Comparison of ENCODE assay signal across 14 cellular contexts in genomic region chr7:77933394-77933793, GRCh38.
DNase-seq lines count a peak whose midpoint lies in the region; ATAC-seq and TF ChIP-seq lines count a peak whose summit lies in the region.
"Had no signal": no experiment of that assay in that cellular context is flagged by ENCODE, and none has a peak within 500 bp of the region (broad histone marks: within the 10 kb centered on the region; RNA-seq: fewer than 3 reads in every experiment).

No MANE protein-coding gene starts in this region.

- 53% methylated on average over 2 of the region's 3 CpGs for WGBS in mesenchymal stem cell

- no peak overlapping the region for H3K4me3 ChIP-seq in CD4-positive, alpha-beta memory T cell (ENCODE audit: low read length in 2 of 2)
- no peak overlapping the region for H3K4me3 ChIP-seq in mesenchymal stem cell (ENCODE audit: insufficient read depth in 1 of 2, low read depth in 1 of 2, low read length in 2 of 2)
- no peak overlapping the region for H3K4me3 ChIP-seq in H7 (ENCODE audit: insufficient read depth, low read depth, low read length)
- H3K4me3 ChIP-seq: SJCRH30 had no signal

- no peak overlapping the region for H2BK5ac ChIP-seq in mesenchymal stem cell (ENCODE audit: low read depth, low read length, poor library complexity, severe bottlenecking)

- H3K27ac ChIP-seq in CD4-positive, alpha-beta memory T cell (ENCODE audit: low read depth, low read length), result no peak overlapping the region
- no peak overlapping the region for H3K27ac ChIP-seq in mesenchymal stem cell (ENCODE audit: low read length, poor library complexity, severe bottlenecking)
- H3K27ac ChIP-seq: SJCRH30 had no signal

- H3K27ac Mint-ChIP-seq in CD4-positive, alpha-beta memory T cell, result peak overlapping the region in 4 of 7 donors; percentile 16 to 43 (median 38)
- peak overlapping the region in 1 of 2 donors; percentile 7 for H3K27ac Mint-ChIP-seq in effector memory CD8-positive, alpha-beta T cell
- H3K27ac Mint-ChIP-seq: activated naive CD8-positive, alpha-beta T cell treated with anti-CD3 and anti-CD28 coated beads, Interleukin-2, amount 10 ng/mL, durations not matched to agents 7 days and 5 days had no signal

- H3K27me3 Mint-ChIP-seq in CD4-positive, alpha-beta memory T cell, result no peaks in the 10 kb centered on the region
- no peaks in the 10 kb centered on the region for H3K27me3 Mint-ChIP-seq in effector memory CD8-positive, alpha-beta T cell
- H3K27me3 Mint-ChIP-seq: activated naive CD8-positive, alpha-beta T cell treated with anti-CD3 and anti-CD28 coated beads, Interleukin-2, amount 10 ng/mL, durations not matched to agents 7 days and 5 days had no signal

- H2AFZ ChIP-seq in mesenchymal stem cell (ENCODE audit: low read depth, low read length), result no peak overlapping the region

- H4K91ac ChIP-seq in mesenchymal stem cell (ENCODE audit: low read length), result no peak overlapping the region

- H2BK12ac ChIP-seq in mesenchymal stem cell (ENCODE audit: low read length in 2 of 2), result no peak overlapping the region

- POLR2A ChIA-PET in CD4-positive, alpha-beta memory T cell (lab: Charles Lee; ENCODE audit: partially characterized antibody), result interaction anchor here (1.1 kb wide), 1 partner anchor 101 kb away, joined by 4 read pairs; no protein-coding TSS in a partner anchor
- POLR2A ChIA-PET in HEK293T (lab: Yijun Ruan, JAX), result no interaction called here

- H2BK120ac ChIP-seq in mesenchymal stem cell (ENCODE audit: low read depth, low read length), result no peak overlapping the region

- H3K4me1 Mint-ChIP-seq in CD4-positive, alpha-beta memory T cell, result peaks cover 13 to 26% (median 20%) of the 10 kb centered on the region in 4 donors
- H3K4me1 Mint-ChIP-seq in effector memory CD8-positive, alpha-beta T cell (ENCODE audit: low read depth in 2 of 2), result peaks cover 0 to 7% of the 10 kb centered on the region in 2 donors

- intact Hi-C loops in CD4-positive, alpha-beta memory T cell (cut with micrococcal nuclease), result loop anchor here (10.0 kb wide), 1 partner anchor 139 kb away; the partner anchor contains the start of genes PHTF2 and TMEM60

- H3K9ac ChIP-seq in mesenchymal stem cell (ENCODE audit: low read length), result no peak overlapping the region

- no peak overlapping the region for H3K4me2 ChIP-seq in mesenchymal stem cell (ENCODE audit: low read length, poor library complexity, severe bottlenecking)

- CTCF ChIA-PET in CD4-positive, alpha-beta memory T cell (lab: Charles Lee; ENCODE audit: partially characterized antibody), result interaction anchor here (0.9 to 4.9 kb wide), 6 partner anchors 11 to 282 kb away, joined by 3 to 26 read pairs (median 5); partner anchors contain the start of genes PHTF2 and TMEM60
- CTCF ChIA-PET in HEK293T (lab: Yijun Ruan, JAX), result interaction anchor here (0.7 kb wide), 1 partner anchor 274 kb away, joined by 3 read pairs; no protein-coding TSS in a partner anchor

- H2AK5ac ChIP-seq in mesenchymal stem cell (ENCODE audit: low read length, severe bottlenecking), result no peak overlapping the region

- H3K4ac ChIP-seq in mesenchymal stem cell (ENCODE audit: low read depth in 1 of 2, low read length in 2 of 2), result no peak overlapping the region

- no peak overlapping the region for H3K14ac ChIP-seq in mesenchymal stem cell (ENCODE audit: low read length in 2 of 2)

- H3K4me3 Mint-ChIP-seq in CD4-positive, alpha-beta memory T cell, result no peak overlapping the region
- no peak overlapping the region for H3K4me3 Mint-ChIP-seq in effector memory CD8-positive, alpha-beta T cell
- H3K4me3 Mint-ChIP-seq: activated naive CD8-positive, alpha-beta T cell treated with anti-CD3 and anti-CD28 coated beads, Interleukin-2, amount 10 ng/mL, durations not matched to agents 7 days and 5 days had no signal

- H4K8ac ChIP-seq in mesenchymal stem cell (ENCODE audit: low read length), result no peak overlapping the region

- H3K79me1 ChIP-seq in mesenchymal stem cell (replicated peaks; ENCODE audit: low read length, poor library complexity, severe bottlenecking), result peaks cover 3% of the 10 kb centered on the region

- peaks cover 6% of the 10 kb centered on the region for H3K4me1 ChIP-seq in CD4-positive, alpha-beta memory T cell (ENCODE audit: insufficient read depth, low read length)
- H3K4me1 ChIP-seq in mesenchymal stem cell (ENCODE audit: control insufficient read depth, insufficient read depth, low read depth, low read length), result no peaks in the 10 kb centered on the region
- H3K4me1 ChIP-seq: SJCRH30 had no signal

- H3K36me3 Mint-ChIP-seq in CD4-positive, alpha-beta memory T cell, result peaks cover 18 to 19% of the 10 kb centered on the region in 2 donors
- H3K36me3 Mint-ChIP-seq in effector memory CD8-positive, alpha-beta T cell (ENCODE audit: insufficient read depth), result peaks cover 18% of the 10 kb centered on the region

- no peaks in the 10 kb centered on the region for H3K36me3 ChIP-seq in CD4-positive, alpha-beta memory T cell (ENCODE audit: insufficient read depth, low read length)
- H3K36me3 ChIP-seq in mesenchymal stem cell (ENCODE audit: control insufficient read depth in 1 of 2, insufficient read depth in 2 of 2, low read depth in 1 of 2, low read length in 2 of 2), result peaks cover 0 to 7% of the 10 kb centered on the region in 2 experiments
- H3K36me3 ChIP-seq in H7 (replicated peaks; ENCODE audit: control insufficient read depth, insufficient read depth, low read length), result no peaks in the 10 kb centered on the region

- no peak for DNase-seq in CD4-positive, alpha-beta memory T cell
- DNase-seq in HEK293T (ENCODE audit: extremely low spot score), result no peak
- DNase-seq in astrocyte of the hippocampus (ENCODE audit: low read depth, low spot score), result peak; percentile 29
- peak; percentile 70 for DNase-seq in mesenchymal stem cell
- DNase-seq in H7, result no peak
- no peak for DNase-seq in stimulated activated CD4-positive, alpha-beta T cell treated with anti-CD3 and anti-CD28 coated beads, Interleukin-4, amount 100 ng/mL, for 4 hours
- no peak for DNase-seq in effector memory CD8-positive, alpha-beta T cell
- DNase-seq: activated CD4-positive, alpha-beta T cell treated with anti-CD3 and anti-CD28 coated beads, Interleukin-2, amount 50 U/mL, for 48 hours; activated naive CD8-positive, alpha-beta T cell treated with anti-CD3 and anti-CD28 coated beads, Interleukin-2, amount 10 ng/mL, durations not matched to agents 7 days and 5 days; DMS79 treated with DMSO at 0.1 percent for 48 hours; nucleus accumbens; stimulated activated CD4-positive, alpha-beta T cell treated with anti-CD3 and anti-CD28 coated beads, Interleukin-2, amount 100 ng/mL, for 24 hours had no signal

- no peaks in the 10 kb centered on the region for H3K9me3 ChIP-seq in CD4-positive, alpha-beta memory T cell (ENCODE audit: control insufficient read depth in 1 of 2, low read length in 2 of 2)
- H3K9me3 ChIP-seq in mesenchymal stem cell (ENCODE audit: control insufficient read depth, low read length), result no peaks in the 10 kb centered on the region
- H3K9me3 ChIP-seq: SJCRH30 had no signal

- H2BK15ac ChIP-seq in mesenchymal stem cell (ENCODE audit: low read depth, poor library complexity, severe bottlenecking), result no peak overlapping the region

- no peak overlapping the region for H3K23ac ChIP-seq in mesenchymal stem cell (ENCODE audit: low read length in 2 of 2)

- no peaks in the 10 kb centered on the region for H3K27me3 ChIP-seq in CD4-positive, alpha-beta memory T cell (ENCODE audit: insufficient read depth, low read length)
- H3K27me3 ChIP-seq in mesenchymal stem cell (ENCODE audit: control insufficient read depth in 1 of 2, insufficient read depth in 1 of 2, low read length in 2 of 2), result no peaks in the 10 kb centered on the region
- H3K27me3 ChIP-seq in H7 (ENCODE audit: control insufficient read depth, insufficient read depth, low read length), result no peaks in the 10 kb centered on the region
- H3K27me3 ChIP-seq: SJCRH30 had no signal

- no peaks in the 10 kb centered on the region for H3K9me3 Mint-ChIP-seq in CD4-positive, alpha-beta memory T cell
- no peaks in the 10 kb centered on the region for H3K9me3 Mint-ChIP-seq in effector memory CD8-positive, alpha-beta T cell
- H3K9me3 Mint-ChIP-seq: activated naive CD8-positive, alpha-beta T cell treated with anti-CD3 and anti-CD28 coated beads, Interleukin-2, amount 10 ng/mL, durations not matched to agents 7 days and 5 days had no signal

- ATAC-seq in GM19023 (IDR thresholded peaks at IDR 0.05; ENCODE audit: unreplicated experiment), result no peak
- no peak for ATAC-seq in effector memory CD8-positive, alpha-beta T cell (replicated peaks)

- H3K18ac ChIP-seq in mesenchymal stem cell (ENCODE audit: low read depth in 1 of 2, low read length in 2 of 2), result no peak overlapping the region

TF ChIP-seq in HEK293T, 16 proteins besides CTCF, POLR2A, EP300 and RAD21:
- no peak for TF ChIP-seq FOXK2 (IDR thresholded peaks at IDR 0.05)
- peak; percentile 25; the same call in 1 of the 2 replicates for TF ChIP-seq PKNOX1 (IDR thresholded peaks at IDR 0.05)
- TF ChIP-seq TARDBP (IDR thresholded peaks at IDR 0.05), result no peak
- no peak for TF ChIP-seq ELF4 (IDR thresholded peaks at IDR 0.05)

Comparison
In these comparisons a context has a peak if more than half of its experiments do, and no peak if none do; other contexts are left out.
1. DNase-seq: peak in astrocyte of the hippocampus (single experiment) and mesenchymal stem cell (single experiment); none in CD4-positive, alpha-beta memory T cell (0 of 5), HEK293T (single experiment), H7 (single experiment), stimulated activated CD4-positive, alpha-beta T cell treated with anti-CD3 and anti-CD28 coated beads, Interleukin-4, amount 100 ng/mL, for 4 hours (0 of 2) and effector memory CD8-positive, alpha-beta T cell (0 of 3).